8 cellular contexts compared by ENCODE assay signal in genomic region chr3:185552358-185552877, GRCh38. TPM values are rescaled to one million over a fixed set of nuclear protein-coding genes. Genes with fewer than 3 reads are reported as not detected.
A peak's percentile ranks its signal among the peaks of the same experiment; 100 is the strongest.
DNase-seq lines count a peak whose midpoint lies in the region; ATAC-seq and TF ChIP-seq lines count a peak whose summit lies in the region.

Gene LIPH (minus strand): TSS chr3:185552588. CDS start chr3:185552471, 117 bp downstream.

- CTCF ChIA-PET in naive thymus-derived CD4-positive, alpha-beta T cell (lab: Charles Lee): no interaction called here

- H3K4me3 ChIP-seq in GM12865 (ENCODE audit: low read depth, low read length) (peak within 1 kb of the TSS; percentile 90), right lobe of liver (no peak within 1 kb of the TSS), Karpas-422 (ENCODE audit: low read length) (no peak within 1 kb of the TSS)
- H3K4me3 ChIP-seq in naive thymus-derived CD4-positive, alpha-beta T cell (ENCODE audit: low read length): no peak within 1 kb of the TSS

- no peak for TF ChIP-seq CTCF in GM12865 (IDR thresholded peaks at IDR 0.05; ENCODE audit: insufficient read depth, low read depth, low read length, missing control alignments)
- no peak for TF ChIP-seq CTCF in VCaP (conservative IDR thresholded peaks at IDR 0.05)
- no peak for TF ChIP-seq CTCF in right lobe of liver (IDR thresholded peaks at IDR 0.05)

- intact Hi-C loops in right lobe of liver (cut with DNase I): no loop called here
- intact Hi-C loops in naive thymus-derived CD4-positive, alpha-beta T cell (cut with micrococcal nuclease): no loop called here

- no peaks in the 10 kb centered on the region for H4K20me1 ChIP-seq in Karpas-422 (ENCODE audit: insufficient read depth, low read depth, low read length)

- H3K36me3 ChIP-seq in right lobe of liver: no peaks in the 10 kb centered on the region
- no peaks in the 10 kb centered on the region for H3K36me3 ChIP-seq in naive thymus-derived CD4-positive, alpha-beta T cell (ENCODE audit: control insufficient read depth in 2 of 3, insufficient read depth in 3 of 3, low read length in 3 of 3)
- H3K36me3 ChIP-seq in Karpas-422 (ENCODE audit: insufficient read depth, low read length): no peaks in the 10 kb centered on the region

- no peak within 1 kb of the TSS for H2AFZ ChIP-seq in Karpas-422 (ENCODE audit: low read length)

- peaks cover 0 to 7% of the 10 kb centered on the region in 2 donors for H3K4me1 Mint-ChIP-seq in effector memory CD8-positive, alpha-beta T cell (ENCODE audit: low read depth in 2 of 2)
- H3K4me1 Mint-ChIP-seq in naive thymus-derived CD4-positive, alpha-beta T cell: peaks cover 0 to 8% (median 0%) of the 10 kb centered on the region in 7 donors

- WGBS in right lobe of liver (ENCODE audit: insufficient coverage, low coverage, low lambda C conversion rate, missing lambda C conversion rate): 39% methylated on average over 6 of the region's 6 CpGs

- H3K4me1 ChIP-seq in right lobe of liver (no peaks in the 10 kb centered on the region), Karpas-422 (ENCODE audit: low read length) (no peaks in the 10 kb centered on the region)
- H3K4me1 ChIP-seq in naive thymus-derived CD4-positive, alpha-beta T cell (ENCODE audit: control insufficient read depth in 2 of 2, insufficient read depth in 2 of 2, low read length in 2 of 2): no peaks in the 10 kb centered on the region

- H3K27me3 Mint-ChIP-seq in effector memory CD8-positive, alpha-beta T cell: no peaks in the 10 kb centered on the region
- no peaks in the 10 kb centered on the region for H3K27me3 Mint-ChIP-seq in naive thymus-derived CD4-positive, alpha-beta T cell

- H3K9me3 ChIP-seq in right lobe of liver: no peaks in the 10 kb centered on the region
- no peaks in the 10 kb centered on the region for H3K9me3 ChIP-seq in naive thymus-derived CD4-positive, alpha-beta T cell (ENCODE audit: control insufficient read depth in 2 of 3, low read length in 3 of 3)
- no peaks in the 10 kb centered on the region for H3K9me3 ChIP-seq in Karpas-422 (ENCODE audit: low read length)

- no peak within 1 kb of the TSS for H3K4me3 Mint-ChIP-seq in effector memory CD8-positive, alpha-beta T cell
- peak within 1 kb of the TSS in 1 of 10 donors; percentile 4 for H3K4me3 Mint-ChIP-seq in naive thymus-derived CD4-positive, alpha-beta T cell

- H3K79me2 ChIP-seq in Karpas-422 (ENCODE audit: low read length): no peaks in the 10 kb centered on the region

- H3K9ac ChIP-seq in Karpas-422 (ENCODE audit: low read length): no peak within 1 kb of the TSS

- no peaks in the 10 kb centered on the region for H3K27me3 ChIP-seq in right lobe of liver
- no peaks in the 10 kb centered on the region for H3K27me3 ChIP-seq in naive thymus-derived CD4-positive, alpha-beta T cell (ENCODE audit: control insufficient read depth in 2 of 2, insufficient read depth in 2 of 2, low read length in 2 of 2)
- H3K27me3 ChIP-seq in Karpas-422 (ENCODE audit: low read length): no peaks in the 10 kb centered on the region

- ATAC-seq in GM19468 (IDR thresholded peaks at IDR 0.05; ENCODE audit: extremely low read depth, unreplicated experiment) (peak; percentile 81), HG03571 (IDR thresholded peaks at IDR 0.05; ENCODE audit: unreplicated experiment) (peak; percentile 86), right lobe of liver (peak in 3 of 4 donors; percentile 37 to 61 (median 40))
- ATAC-seq in effector memory CD8-positive, alpha-beta T cell (replicated peaks): no peak
- no peak for ATAC-seq in naive thymus-derived CD4-positive, alpha-beta T cell

- peak; percentile 20 for TF ChIP-seq POLR2A in right lobe of liver (IDR thresholded peaks at IDR 0.05)

- no peak within 1 kb of the TSS for H3K4me2 ChIP-seq in Karpas-422 (ENCODE audit: low read depth, low read length, poor library complexity, severe bottlenecking)

- H3K9me2 ChIP-seq in Karpas-422 (replicated peaks; ENCODE audit: insufficient read depth, low read length): no peaks in the 10 kb centered on the region

- peak within 1 kb of the TSS; percentile 58 for H3K27ac ChIP-seq in VCaP
- no peak within 1 kb of the TSS for H3K27ac ChIP-seq in right lobe of liver
- no peak within 1 kb of the TSS for H3K27ac ChIP-seq in naive thymus-derived CD4-positive, alpha-beta T cell (ENCODE audit: low read depth, low read length)
- no peak within 1 kb of the TSS for H3K27ac ChIP-seq in Karpas-422 (ENCODE audit: low read length)

- H3K27ac Mint-ChIP-seq in effector memory CD8-positive, alpha-beta T cell: no peak within 1 kb of the TSS
- H3K27ac Mint-ChIP-seq in naive thymus-derived CD4-positive, alpha-beta T cell: no peak within 1 kb of the TSS

- no peaks in the 10 kb centered on the region for H3K9me3 Mint-ChIP-seq in effector memory CD8-positive, alpha-beta T cell
- H3K9me3 Mint-ChIP-seq in naive thymus-derived CD4-positive, alpha-beta T cell: no peaks in the 10 kb centered on the region

- no peaks in the 10 kb centered on the region for H3K36me3 Mint-ChIP-seq in effector memory CD8-positive, alpha-beta T cell (ENCODE audit: insufficient read depth)
- no peaks in the 10 kb centered on the region for H3K36me3 Mint-ChIP-seq in naive thymus-derived CD4-positive, alpha-beta T cell

- peak; percentile 91 for DNase-seq in GM12865 (ENCODE audit: low read depth)
- DNase-seq in right lobe of liver: no peak
- no peak for DNase-seq in effector memory CD8-positive, alpha-beta T cell
- DNase-seq in naive thymus-derived CD4-positive, alpha-beta T cell: no peak
- no peak for DNase-seq in Karpas-422

- POLR2A ChIA-PET in naive thymus-derived CD4-positive, alpha-beta T cell (lab: Charles Lee): no interaction called here

RNA-seq across cellular contexts. Expression of gene LIPH, which starts in this region (rescaled TPM):
- 1 to 10 TPM in 2 of 6 experiments, under 1 TPM in 3, not detected in 1; 0.07 to 1.4 (median 0.24) TPM for total RNA-seq in right lobe of liver
- total RNA-seq in naive thymus-derived CD4-positive, alpha-beta T cell: not detected
- not detected for polyA plus RNA-seq in naive thymus-derived CD4-positive, alpha-beta T cell
- total RNA-seq in Karpas-422 (2014; rRNA removed; shearing (Covaris generic); ENCODE audit: low replicate concordance): not detected in 2 replicates

Comparison
In these comparisons a context has a peak if more than half of its experiments do, and no peak if none do; other contexts are left out.
1. ATAC-seq: peak in GM19468 (single experiment), HG03571 (single experiment) and right lobe of liver (3 of 4); none in effector memory CD8-positive, alpha-beta T cell (single experiment) and naive thymus-derived CD4-positive, alpha-beta T cell (single experiment).